Comparison of ENCODE assay signal across 8 cellular contexts in the genomic region with DNA sequence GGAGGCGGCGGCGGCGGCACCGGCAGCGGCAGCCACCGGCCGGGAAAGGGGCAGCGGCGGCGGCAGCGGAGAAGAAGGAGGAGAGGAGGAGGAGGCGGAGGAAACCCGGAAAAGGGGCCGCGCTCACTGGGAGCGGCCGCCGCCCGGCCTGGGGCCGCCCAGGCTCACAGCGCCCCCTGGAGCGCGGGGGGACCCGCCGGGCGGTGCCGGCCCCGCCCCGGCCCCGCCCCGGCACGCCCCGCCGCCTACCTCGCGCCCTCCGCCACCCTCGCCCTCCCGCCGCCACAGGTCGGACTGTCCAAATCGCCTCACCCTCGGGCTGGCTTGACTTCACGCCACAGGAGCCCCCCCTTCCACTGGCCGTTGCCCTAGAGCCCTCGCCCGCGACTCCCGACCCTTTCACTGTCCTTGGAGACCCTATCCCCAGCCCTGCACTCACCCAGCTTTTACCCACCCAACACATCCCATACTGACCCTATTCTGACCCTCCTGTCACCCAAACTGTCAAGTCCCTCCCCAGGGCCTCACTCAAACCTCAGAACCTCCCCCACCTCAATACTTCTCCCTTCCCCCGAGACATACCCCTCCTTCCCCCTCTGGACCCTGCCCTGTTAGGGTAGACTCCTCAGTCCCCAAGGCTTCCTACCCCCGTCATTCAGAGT. TPM values are rescaled to one million over a fixed set of nuclear protein-coding genes. Genes with fewer than 3 reads are reported as not detected.
DNase-seq lines count a peak whose midpoint lies in the region; ATAC-seq and TF ChIP-seq lines count a peak whose summit lies in the region.

Gene CSNK2A2, minus strand, starts transcription at position 85 of the 662 bp plus-strand sequence. CDS start 370 bp downstream, outside the sequence.

- H3K27me3 ChIP-seq in colonic mucosa = no peaks in the 10 kb centered on the region

- intact Hi-C loops in activated CD4-positive, alpha-beta T cell treated with anti-CD3 and anti-CD28 coated beads, Interleukin-2, amount 10 ng/mL, durations not matched to agents 24 days and 14 days (cut with micrococcal nuclease) = loop anchor here (1.0 to 5.0 kb wide), 3 partner anchors 39 to 176 kb away; partner anchors contain the start of gene CFAP20
- intact Hi-C loops in colonic mucosa (cut with DNase I) = loop anchor here (5.0 kb wide), 1 partner anchor 171 kb away; the partner anchor contains the start of gene MMP15

- peak within 1 kb of the TSS; percentile 88 for H3K27ac Mint-ChIP-seq in activated CD4-positive, alpha-beta T cell treated with anti-CD3 and anti-CD28 coated beads, Interleukin-2, amount 10 ng/mL, durations not matched to agents 24 days and 14 days

- peak within 1 kb of the TSS; percentile 95 for H3K4me3 Mint-ChIP-seq in activated CD4-positive, alpha-beta T cell treated with anti-CD3 and anti-CD28 coated beads, Interleukin-2, amount 10 ng/mL, durations not matched to agents 24 days and 14 days

- no peaks in the 10 kb centered on the region for H3K4me1 ChIP-seq in colonic mucosa

- peak within 1 kb of the TSS; percentile 69 for H3K4me3 ChIP-seq in colonic mucosa

- H3K36me3 ChIP-seq in colonic mucosa = no peaks in the 10 kb centered on the region

- no peak for TF ChIP-seq CTCF in colonic mucosa (IDR thresholded peaks at IDR 0.05)

- H3K27ac ChIP-seq in colonic mucosa = no peak within 1 kb of the TSS

- H3K27me3 Mint-ChIP-seq in activated CD4-positive, alpha-beta T cell treated with anti-CD3 and anti-CD28 coated beads, Interleukin-2, amount 10 ng/mL, durations not matched to agents 24 days and 14 days = peaks cover 28% of the 10 kb centered on the region

- H3K9me3 ChIP-seq in colonic mucosa = no peaks in the 10 kb centered on the region

- ATAC-seq in GM18511 (IDR thresholded peaks at IDR 0.05; ENCODE audit: unreplicated experiment) (peak; percentile 86), HG03045 (IDR thresholded peaks at IDR 0.05; ENCODE audit: unreplicated experiment) (peak; percentile 89)

- H3K4me1 Mint-ChIP-seq in activated CD4-positive, alpha-beta T cell treated with anti-CD3 and anti-CD28 coated beads, Interleukin-2, amount 10 ng/mL, durations not matched to agents 24 days and 14 days = peaks cover 34% of the 10 kb centered on the region

- H3K9me3 Mint-ChIP-seq in activated CD4-positive, alpha-beta T cell treated with anti-CD3 and anti-CD28 coated beads, Interleukin-2, amount 10 ng/mL, durations not matched to agents 24 days and 14 days = no peaks in the 10 kb centered on the region

- peak within 1 kb of the TSS; percentile 61 to 84 for H3K9ac ChIP-seq in colonic mucosa (ENCODE audit: low read depth in 2 of 2, low read length in 2 of 2)

- peaks cover 33% of the 10 kb centered on the region for H3K36me3 Mint-ChIP-seq in activated CD4-positive, alpha-beta T cell treated with anti-CD3 and anti-CD28 coated beads, Interleukin-2, amount 10 ng/mL, durations not matched to agents 24 days and 14 days (ENCODE audit: low read depth)

- peak; percentile 65 for DNase-seq in A172 (ENCODE audit: low spot score)
- peak; percentile 65 for DNase-seq in NCI-H226
- DNase-seq in activated CD4-positive, alpha-beta T cell treated with anti-CD3 and anti-CD28 coated beads, Interleukin-2, amount 10 ng/mL, durations not matched to agents 24 days and 14 days = peak; percentile 91
- DNase-seq in colonic mucosa = peak; percentile 69
- DNase-seq in left kidney (ENCODE audit: low read depth, low spot score) = peak; percentile 88
- DNase-seq in stimulated activated CD4-positive, alpha-beta T cell treated with anti-CD3 and anti-CD28 coated beads, Interleukin-2, amount 100 ng/mL, for 24 hours = peak; percentile 79 to 81

RNA-seq across cellular contexts. Expression of gene CSNK2A2, which starts in this region (rescaled TPM):
- 10.1 and 13.7 TPM in 2 replicates for total RNA-seq in A172 (2014; rRNA removed; shearing (Covaris generic))
- total RNA-seq in activated CD4-positive, alpha-beta T cell treated with anti-CD3 and anti-CD28 coated beads, Interleukin-2, amount 10 ng/mL, durations not matched to agents 24 days and 14 days = 92.0 and 96.7 TPM in 2 replicates
- 10 to 100 TPM; 53.4 to 62.0 TPM for total RNA-seq in colonic mucosa
